ENCODE assay signal across 14 cellular contexts in the genomic region with DNA sequence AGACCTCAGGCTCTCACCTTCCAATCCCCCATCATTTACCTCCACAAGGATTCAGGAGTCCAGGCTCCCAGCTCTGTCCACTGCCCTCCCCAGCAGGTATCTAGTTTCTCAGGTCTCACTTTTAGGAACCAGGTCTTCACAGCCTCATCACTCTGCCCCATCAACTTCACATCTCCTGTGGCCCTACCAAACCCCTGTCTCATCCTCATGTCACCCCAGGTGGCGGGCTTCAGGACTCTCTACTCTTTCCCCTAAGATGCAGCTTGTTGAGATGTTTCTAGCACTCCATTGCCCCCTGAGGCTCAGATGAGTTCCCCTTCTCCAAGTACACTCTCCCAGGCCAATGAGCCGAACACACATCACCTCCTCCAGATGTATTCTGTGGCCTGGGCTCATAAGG. TPM values are rescaled to one million over a fixed set of nuclear protein-coding genes. Genes with fewer than 3 reads are reported as not detected.
DNase-seq lines count a peak whose midpoint lies in the region; ATAC-seq and TF ChIP-seq lines count a peak whose summit lies in the region.
"Had no signal": no experiment of that assay in that cellular context is flagged by ENCODE, and none has a peak within 500 bp of the region (broad histone marks: within the 10 kb centered on the region; RNA-seq: fewer than 3 reads in every experiment).

No MANE protein-coding gene starts in this region.

- CTCF ChIA-PET in HEK293 (lab: Yijun Ruan, JAX): interaction anchor here (0.8 to 2.9 kb wide), 5 partner anchors 14 to 88 kb away, joined by 3 to 15 read pairs (median 10); no protein-coding TSS in a partner anchor

- DNase-seq in T-helper 1 cell (no peak), nephron progenitor cell (no peak), left ventricle myocardium inferior (no peak), NCI-H82 (lab: John Stamatoyannopoulos, UW) (no peak)
- DNase-seq in activated naive CD8-positive, alpha-beta T cell treated with anti-CD3 and anti-CD28 coated beads, Interleukin-2, amount 50 U/mL, for 24 hours: no peak
- DNase-seq: KBM-7, NCI-H187, T1000 had no signal

- H3K27ac Mint-ChIP-seq in T-helper 1 cell treated with Interleukin-12 subunit alpha and Interleukin-12 subunit beta and Interleukin-4 antibody, amounts not matched to agents 30 μg/mL and 1 μg/mL, for 36 hours: peak overlapping the region; percentile 64
- H3K27ac Mint-ChIP-seq in activated naive CD8-positive, alpha-beta T cell treated with anti-CD3 and anti-CD28 coated beads, Interleukin-2, amount 50 U/mL, for 24 hours: no peak overlapping the region
- H3K27ac Mint-ChIP-seq in nephron progenitor cell: no peak overlapping the region

- no peaks in the 10 kb centered on the region for H3K36me3 Mint-ChIP-seq in T-helper 1 cell treated with Interleukin-12 subunit alpha and Interleukin-12 subunit beta and Interleukin-4 antibody, amounts not matched to agents 30 μg/mL and 1 μg/mL, for 36 hours (ENCODE audit: low read depth)
- no peaks in the 10 kb centered on the region for H3K36me3 Mint-ChIP-seq in activated naive CD8-positive, alpha-beta T cell treated with anti-CD3 and anti-CD28 coated beads, Interleukin-2, amount 50 U/mL, for 24 hours (ENCODE audit: low read depth)
- no peaks in the 10 kb centered on the region for H3K36me3 Mint-ChIP-seq in nephron progenitor cell (ENCODE audit: low read depth)

- H3K4me3 ChIP-seq in HEK293 (ENCODE audit: low read depth, low read length): no peak overlapping the region
- no peak overlapping the region for H3K4me3 ChIP-seq in left ventricle myocardium inferior
- H3K4me3 ChIP-seq: lung had no signal

- intact Hi-C loops in left ventricle myocardium inferior (cut with micrococcal nuclease): no loop called here

- no peak for ATAC-seq in activated naive CD8-positive, alpha-beta T cell treated with anti-CD3 and anti-CD28 coated beads, Interleukin-2, amount 50 U/mL, for 24 hours
- no peak for ATAC-seq in activated CD4-positive, CD25-positive, alpha-beta regulatory T cell treated with anti-CD3 and anti-CD28 coated beads, Interleukin-2, amount 50 U/mL, for 24 hours

- H3K27ac ChIP-seq in HEK293 (ENCODE audit: extremely low read depth, low read depth, low read length): no peak overlapping the region
- no peak overlapping the region for H3K27ac ChIP-seq in left ventricle myocardium inferior (replicated peaks)

- H3K27me3 ChIP-seq in left ventricle myocardium inferior (ENCODE audit: low read depth): no peaks in the 10 kb centered on the region

- TF ChIP-seq CTCF in HEK293 (tag by site-specific recombination; IDR thresholded peaks at IDR 0.05) (no peak), nephron progenitor cell (IDR thresholded peaks at IDR 0.05) (no peak), left ventricle myocardium inferior (IDR thresholded peaks at IDR 0.05; ENCODE audit: borderline replicate concordance) (no peak)

- POLR2A ChIA-PET in HEK293 (lab: Yijun Ruan, JAX): no interaction called here

- peaks cover 17% of the 10 kb centered on the region for H3K4me1 Mint-ChIP-seq in T-helper 1 cell treated with Interleukin-12 subunit alpha and Interleukin-12 subunit beta and Interleukin-4 antibody, amounts not matched to agents 30 μg/mL and 1 μg/mL, for 36 hours (ENCODE audit: low read depth)
- H3K4me1 Mint-ChIP-seq in activated naive CD8-positive, alpha-beta T cell treated with anti-CD3 and anti-CD28 coated beads, Interleukin-2, amount 50 U/mL, for 24 hours: peaks cover 20% of the 10 kb centered on the region
- H3K4me1 Mint-ChIP-seq in nephron progenitor cell: peaks cover 29% of the 10 kb centered on the region

- peak overlapping the region; percentile 78 for H3K4me3 Mint-ChIP-seq in T-helper 1 cell treated with Interleukin-12 subunit alpha and Interleukin-12 subunit beta and Interleukin-4 antibody, amounts not matched to agents 30 μg/mL and 1 μg/mL, for 36 hours
- H3K4me3 Mint-ChIP-seq in activated naive CD8-positive, alpha-beta T cell treated with anti-CD3 and anti-CD28 coated beads, Interleukin-2, amount 50 U/mL, for 24 hours: peak overlapping the region; percentile 51
- H3K4me3 Mint-ChIP-seq in nephron progenitor cell: peak overlapping the region; percentile 51

- H3K9me3 ChIP-seq in HEK293 (ENCODE audit: control insufficient read depth, insufficient read depth, low read depth, low read length): no peaks in the 10 kb centered on the region
- H3K9me3 ChIP-seq in left ventricle myocardium inferior (replicated peaks): no peaks in the 10 kb centered on the region

- no peaks in the 10 kb centered on the region for H3K9me3 Mint-ChIP-seq in T-helper 1 cell treated with Interleukin-12 subunit alpha and Interleukin-12 subunit beta and Interleukin-4 antibody, amounts not matched to agents 30 μg/mL and 1 μg/mL, for 36 hours
- H3K9me3 Mint-ChIP-seq in activated naive CD8-positive, alpha-beta T cell treated with anti-CD3 and anti-CD28 coated beads, Interleukin-2, amount 50 U/mL, for 24 hours: no peaks in the 10 kb centered on the region
- no peaks in the 10 kb centered on the region for H3K9me3 Mint-ChIP-seq in nephron progenitor cell

- H3K36me3 ChIP-seq in HEK293 (ENCODE audit: control insufficient read depth in 2 of 2, insufficient read depth in 1 of 2, low read length in 2 of 2) (peaks cover 0 to 8% of the 10 kb centered on the region in 2 experiments; a peak in 2 of 3 replicates), left ventricle myocardium inferior (no peaks in the 10 kb centered on the region)

- peaks cover 5% of the 10 kb centered on the region; the same call in 1 of the 2 replicates for H3K4me1 ChIP-seq in HEK293 (ENCODE audit: control insufficient read depth, insufficient read depth, low read length)
- peaks cover 35% of the 10 kb centered on the region for H3K4me1 ChIP-seq in left ventricle myocardium inferior

- H3K27me3 Mint-ChIP-seq in T-helper 1 cell treated with Interleukin-12 subunit alpha and Interleukin-12 subunit beta and Interleukin-4 antibody, amounts not matched to agents 30 μg/mL and 1 μg/mL, for 36 hours (ENCODE audit: low read depth): peaks cover 20% of the 10 kb centered on the region
- peaks cover 9% of the 10 kb centered on the region for H3K27me3 Mint-ChIP-seq in activated naive CD8-positive, alpha-beta T cell treated with anti-CD3 and anti-CD28 coated beads, Interleukin-2, amount 50 U/mL, for 24 hours
- H3K27me3 Mint-ChIP-seq in nephron progenitor cell (ENCODE audit: low read depth, poor library complexity): peaks cover 59% of the 10 kb centered on the region

TF ChIP-seq in HEK293, 187 proteins besides CTCF, POLR2A, EP300 and RAD21:
- TF ChIP-seq ZNF624 (tag by site-specific recombination; IDR thresholded peaks at IDR 0.05) (no peak), ZNF837 (tag by site-specific recombination; IDR thresholded peaks at IDR 0.05) (no peak), ZBTB17 (tag by site-specific recombination; IDR thresholded peaks at IDR 0.05) (peak; percentile 76), ZNF830 (tag by site-specific recombination; IDR thresholded peaks at IDR 0.05; ENCODE audit: low read depth) (no peak), ZNF248 (tag by site-specific recombination; IDR thresholded peaks at IDR 0.05) (no peak)
- TF ChIP-seq, protein P1, sequence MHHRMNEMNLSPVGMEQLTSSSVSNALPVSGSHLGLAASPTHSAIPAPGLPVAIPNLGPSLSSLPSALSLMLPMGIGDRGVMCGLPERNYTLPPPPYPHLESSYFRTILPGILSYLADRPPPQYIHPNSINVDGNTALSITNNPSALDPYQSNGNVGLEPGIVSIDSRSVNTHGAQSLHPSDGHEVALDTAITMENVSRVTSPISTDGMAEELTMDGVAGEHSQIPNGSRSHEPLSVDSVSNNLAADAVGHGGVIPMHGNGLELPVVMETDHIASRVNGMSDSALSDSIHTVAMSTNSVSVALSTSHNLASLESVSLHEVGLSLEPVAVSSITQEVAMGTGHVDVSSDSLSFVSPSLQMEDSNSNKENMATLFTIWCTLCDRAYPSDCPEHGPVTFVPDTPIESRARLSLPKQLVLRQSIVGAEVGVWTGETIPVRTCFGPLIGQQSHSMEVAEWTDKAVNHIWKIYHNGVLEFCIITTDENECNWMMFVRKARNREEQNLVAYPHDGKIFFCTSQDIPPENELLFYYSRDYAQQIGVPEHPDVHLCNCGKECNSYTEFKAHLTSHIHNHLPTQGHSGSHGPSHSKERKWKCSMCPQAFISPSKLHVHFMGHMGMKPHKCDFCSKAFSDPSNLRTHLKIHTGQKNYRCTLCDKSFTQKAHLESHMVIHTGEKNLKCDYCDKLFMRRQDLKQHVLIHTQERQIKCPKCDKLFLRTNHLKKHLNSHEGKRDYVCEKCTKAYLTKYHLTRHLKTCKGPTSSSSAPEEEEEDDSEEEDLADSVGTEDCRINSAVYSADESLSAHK (tag by site-specific recombination; IDR thresholded peaks at IDR 0.05): peak; percentile 46; the same call in 1 of the 2 replicates

RNA-seq across cellular contexts. Expression of a gene that starts 1.5 kb away (rescaled TPM):
- total RNA-seq in left ventricle myocardium inferior: 5.7 TPM

RNA-seq across cellular contexts. Expression of a gene that starts 1.9 kb away (rescaled TPM):
- 1.6 TPM for total RNA-seq in left ventricle myocardium inferior

RNA-seq across cellular contexts. Expression of a gene that starts 6.7 kb away (rescaled TPM):
- total RNA-seq in left ventricle myocardium inferior: 23.4 TPM

RNA-seq across cellular contexts. Expression of a gene that starts 34.3 kb away (rescaled TPM):
- 1,040 TPM for total RNA-seq in left ventricle myocardium inferior
- total RNA-seq: activated CD8-positive, alpha-beta memory T cell treated with anti-CD3 and anti-CD28 coated beads for 36 hours; dermis microvascular lymphatic vessel endothelial cell had no signal

RNA-seq across cellular contexts. Expression of a gene that starts 35.6 kb away (rescaled TPM):
- 115 TPM for total RNA-seq in left ventricle myocardium inferior
